ENCODE assay signal across 8 cellular contexts in genomic region chr9:98944130-98945074, GRCh38. TPM values are rescaled to one million over a fixed set of nuclear protein-coding genes. Genes with fewer than 3 reads are reported as not detected.
A peak's percentile ranks its signal among the peaks of the same experiment; 100 is the strongest.
DNase-seq lines count a peak whose midpoint lies in the region; ATAC-seq and TF ChIP-seq lines count a peak whose summit lies in the region.

No MANE protein-coding gene starts in this region.

- H3K9me3 ChIP-seq in esophagus (ENCODE audit: control insufficient read depth in 2 of 2, insufficient read depth in 1 of 2, low read depth in 1 of 2, low read length in 1 of 2) = no peaks in the 10 kb centered on the region

- no peak for TF ChIP-seq CTCF in osteocyte (IDR thresholded peaks at IDR 0.05)

- no peaks in the 10 kb centered on the region for H3K36me3 Mint-ChIP-seq in osteocyte (ENCODE audit: unreplicated experiment)

- no peaks in the 10 kb centered on the region for H3K9me3 Mint-ChIP-seq in osteocyte (ENCODE audit: unreplicated experiment)

- peaks cover 89% of the 10 kb centered on the region for H3K27me3 Mint-ChIP-seq in osteocyte (ENCODE audit: unreplicated experiment)

- peaks cover 10% of the 10 kb centered on the region for H3K4me1 Mint-ChIP-seq in osteocyte (ENCODE audit: unreplicated experiment)

- H3K4me3 ChIP-seq in esophagus (ENCODE audit: low read depth in 1 of 2, low read length in 2 of 2) = peak overlapping the region; percentile 50 to 54

- peak overlapping the region; percentile 52 to 82 for H3K27ac ChIP-seq in esophagus (ENCODE audit: low read depth in 2 of 2, low read length in 1 of 2)

- no peak overlapping the region for H3K27ac Mint-ChIP-seq in osteocyte (ENCODE audit: unreplicated experiment)

- ATAC-seq in HG02642 (IDR thresholded peaks at IDR 0.05; ENCODE audit: poor library complexity, unreplicated experiment) (no peak), GM19455 (IDR thresholded peaks at IDR 0.05; ENCODE audit: unreplicated experiment) (no peak)

- no peaks in the 10 kb centered on the region for H3K4me1 ChIP-seq in esophagus (ENCODE audit: control insufficient read depth in 2 of 2, insufficient read depth in 2 of 2, low read length in 1 of 2)

- H3K27me3 ChIP-seq in esophagus (ENCODE audit: control insufficient read depth in 1 of 2, insufficient read depth in 2 of 2, low read length in 2 of 2) = peaks cover 2 to 14% of the 10 kb centered on the region in 2 donors

- no peaks in the 10 kb centered on the region for H3K36me3 ChIP-seq in esophagus (ENCODE audit: control insufficient read depth in 2 of 2, insufficient read depth in 2 of 2, low read length in 1 of 2)

- peak overlapping the region; percentile 69 for H3K4me3 Mint-ChIP-seq in osteocyte (ENCODE audit: unreplicated experiment)

- whole genome bisulfite sequencing in esophagus, 2 donors = 9 to 10% methylated on average over 49 of the region's 49 CpGs

- DNase-seq in D341Med (ENCODE audit: low spot score) (peak; percentile 62), NCI-H526 treated with DMSO at 0.1 percent for 48 hours (lab: John Stamatoyannopoulos, UW) (peak; percentile 2), osteocyte (ENCODE audit: extremely low spot score, unreplicated experiment) (no peak), SHP77 treated with DMSO at 0.1 percent for 48 hours (lab: John Stamatoyannopoulos, UW) (no peak), epidermal melanocyte (ENCODE audit: insufficient read length, low spot score) (no peak)

RNA-seq across cellular contexts. Expression of gene COL15A1, which starts 0.7 kb away (rescaled TPM):
- polyA plus RNA-seq in esophagus = 1 to 10 TPM; 5.2 to 7.3 TPM
- 0.34 and 0.81 TPM in 2 replicates for total RNA-seq in osteocyte

Comparison
In these comparisons a context has a peak if more than half of its experiments do, and no peak if none do; other contexts are left out.
1. DNase-seq: peak in D341Med (single experiment) and NCI-H526 treated with DMSO at 0.1 percent for 48 hours (single experiment); none in osteocyte (single experiment), SHP77 treated with DMSO at 0.1 percent for 48 hours (single experiment) and epidermal melanocyte (single experiment).